In the genomic region with DNA sequence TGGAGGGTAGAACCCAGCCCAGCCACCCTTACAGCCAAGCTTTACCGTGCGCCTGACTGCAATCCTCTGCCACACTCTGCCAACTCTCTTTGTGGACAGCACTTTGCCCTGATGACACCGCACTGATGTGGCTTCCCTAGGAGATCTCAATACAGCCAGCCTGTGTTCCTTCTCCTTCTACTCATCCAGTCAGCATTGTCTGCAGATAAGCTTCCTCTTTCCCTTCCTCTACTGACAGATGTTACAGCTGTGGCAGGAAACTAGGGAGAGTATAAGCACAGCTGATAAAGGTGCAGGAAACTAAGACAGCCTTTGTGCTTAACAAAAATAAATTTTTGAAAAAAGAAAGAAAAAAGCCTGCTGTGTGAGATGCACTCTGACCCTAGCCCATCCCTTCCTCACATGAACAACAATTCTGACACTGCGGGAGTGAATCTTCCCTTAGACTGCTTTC, we compare ENCODE assay signal across 12 cellular contexts. TPM values are rescaled to one million over a fixed set of nuclear protein-coding genes. Genes with fewer than 3 reads are reported as not detected.
DNase-seq lines count a peak whose midpoint lies in the region; ATAC-seq and TF ChIP-seq lines count a peak whose summit lies in the region.
"Had no signal": no experiment of that assay in that cellular context is flagged by ENCODE, and none has a peak within 500 bp of the region (broad histone marks: within the 10 kb centered on the region; RNA-seq: fewer than 3 reads in every experiment).

No MANE protein-coding gene starts in this region.

- H3K27ac Mint-ChIP-seq in activated T-helper 17 cell treated with anti-CD3 and anti-CD28 coated beads, Interleukin-2, amount 50 U/mL, for 72 hours, result peak overlapping the region; percentile 30

- peaks cover 31% of the 10 kb centered on the region for H3K4me1 ChIP-seq in BLaER1
- peaks cover 4 to 57% of the 10 kb centered on the region in 2 donors for H3K4me1 ChIP-seq in left lung
- H3K4me1 ChIP-seq: HAP-1 had no signal

- peaks cover 49% of the 10 kb centered on the region for H4K20me1 ChIP-seq in BLaER1

- H3K9me3 ChIP-seq in BLaER1 (no peaks in the 10 kb centered on the region), left lung (no peaks in the 10 kb centered on the region)
- H3K9me3 ChIP-seq: HAP-1 had no signal

- no peak for TF ChIP-seq CTCF in left lung (IDR thresholded peaks at IDR 0.05)

- H3K36me3 Mint-ChIP-seq in activated T-helper 17 cell treated with anti-CD3 and anti-CD28 coated beads, Interleukin-2, amount 50 U/mL, for 72 hours (ENCODE audit: low read depth), result peaks cover 98% of the 10 kb centered on the region

- no peak overlapping the region for H3K4me3 Mint-ChIP-seq in activated T-helper 17 cell treated with anti-CD3 and anti-CD28 coated beads, Interleukin-2, amount 50 U/mL, for 72 hours

- no peaks in the 10 kb centered on the region for H3K27me3 ChIP-seq in BLaER1
- H3K27me3 ChIP-seq in left lung, result no peaks in the 10 kb centered on the region

- in situ Hi-C loops in KBM-7 (cut with MboI; ENCODE audit: low pct_unique_long_range_greater_than_20kb, low sequenced_read_pairs), result no loop called here

- H3K27me3 Mint-ChIP-seq in activated T-helper 17 cell treated with anti-CD3 and anti-CD28 coated beads, Interleukin-2, amount 50 U/mL, for 72 hours, result no peaks in the 10 kb centered on the region

- DNase-seq in KBM-7 (peak; percentile 98), left lung (peak in 1 of 2 donors; percentile 56), DMS 273 treated with DMSO at 0.1 percent for 48 hours (lab: John Stamatoyannopoulos, UW) (no peak), activated gamma-delta T cell treated with Interleukin-2 at 50 U/mL for 16 hours (no peak)
- no peak for DNase-seq in stimulated activated CD4-positive, alpha-beta T cell treated with anti-CD3 and anti-CD28 coated beads, Interleukin-15, amount 100 ng/mL, for 24 hours
- DNase-seq: DMS153; NCI-H1092; NK-92 treated with Interleukin-12 subunit alpha and Interleukin-12 subunit beta, amount 100 ng/mL, for 24 hours had no signal

- H3K36me3 ChIP-seq in BLaER1, result peaks cover 91% of the 10 kb centered on the region
- peaks cover 0 to 91% of the 10 kb centered on the region in 2 donors for H3K36me3 ChIP-seq in left lung

- intact Hi-C loops in left lung (cut with DNase I), result no loop called here

- H3K27ac ChIP-seq in BLaER1 (peak overlapping the region; percentile 65), left lung (peak overlapping the region in 1 of 2 donors; percentile 64)

- H3K9ac ChIP-seq in BLaER1, result peak overlapping the region; percentile 46; the same call in 1 of the 2 replicates

- no peak overlapping the region for H3K4me3 ChIP-seq in BLaER1
- H3K4me3 ChIP-seq in left lung, result no peak overlapping the region
- H3K4me3 ChIP-seq: HAP-1 had no signal

- no peaks in the 10 kb centered on the region for H3K9me3 Mint-ChIP-seq in activated T-helper 17 cell treated with anti-CD3 and anti-CD28 coated beads, Interleukin-2, amount 50 U/mL, for 72 hours

- ATAC-seq in activated T-helper 17 cell treated with anti-CD3 and anti-CD28 coated beads, Interleukin-2, amount 50 U/mL, for 72 hours (replicated peaks), result no peak
- ATAC-seq in left lung (peak; percentile 71), HG03039 (IDR thresholded peaks at IDR 0.05; ENCODE audit: unreplicated experiment) (no peak)

- no peaks in the 10 kb centered on the region for H3K4me1 Mint-ChIP-seq in activated T-helper 17 cell treated with anti-CD3 and anti-CD28 coated beads, Interleukin-2, amount 50 U/mL, for 72 hours

- H3K4me2 ChIP-seq in BLaER1, result peak overlapping the region; percentile 58

RNA-seq across cellular contexts. Expression of gene CEP68, which starts 25.0 kb away (rescaled TPM):
- total RNA-seq in activated T-helper 17 cell treated with anti-CD3 and anti-CD28 coated beads, Interleukin-2, amount 50 U/mL, for 72 hours, result 10 to 100 TPM in 1 of 2 donors, 1 to 10 TPM in 1; 6.9 to 10.5 TPM
- 10 to 100 TPM in 1 of 2 donors, 1 to 10 TPM in 1; 7.9 to 10.4 TPM for total RNA-seq in left lung

RNA-seq across cellular contexts. Expression of gene RAB1A, which starts 48.6 kb away (rescaled TPM):
- 10 to 100 TPM; 72.1 to 87.1 TPM for total RNA-seq in activated T-helper 17 cell treated with anti-CD3 and anti-CD28 coated beads, Interleukin-2, amount 50 U/mL, for 72 hours
- total RNA-seq in left lung, result 100 to 1,000 TPM; 160 to 202 TPM
